1 cellular context compared by ENCODE assay signal in genomic region chrX:1614927-1615326, GRCh38.
TF ChIP-seq lines count a peak whose summit lies in the region.

ASMT (plus strand) TSS chrX:1615059; CDS start chrX:1615200, 141 bp downstream.

TF ChIP-seq in GM23338, 12 proteins besides CTCF, POLR2A, EP300 and RAD21 (continued from another document):
- TF ChIP-seq ZNF462 (CRISPR knock-in tag; IDR thresholded peaks at IDR 0.05) (no peak), EZH2phosphoT487 (IDR thresholded peaks at IDR 0.05; ENCODE audit: unreplicated experiment) (no peak), STAT1 (IDR thresholded peaks at IDR 0.05; ENCODE audit: unreplicated experiment) (no peak), JUNB (IDR thresholded peaks at IDR 0.05; ENCODE audit: unreplicated experiment) (no peak), CREB1 (CRISPR knock-in tag; IDR thresholded peaks at IDR 0.05; ENCODE audit: low read depth) (no peak)
